In genomic region chr1:195766709-195767108, GRCh38 we compare ENCODE assay signal across 25 cellular contexts.
A peak's percentile ranks its signal among the peaks of the same experiment; 100 is the strongest.
DNase-seq lines count a peak whose midpoint lies in the region; ATAC-seq, FAIRE-seq and TF ChIP-seq lines count a peak whose summit lies in the region.
"Had no signal": no experiment of that assay in that cellular context is flagged by ENCODE, and none has a peak within 500 bp of the region (broad histone marks: within the 10 kb centered on the region; RNA-seq: fewer than 3 reads in every experiment).

No MANE protein-coding gene starts in this region.

- peaks cover 0 to 5% of the 10 kb centered on the region in 2 experiments; a peak in 2 of 5 replicates for H3K4me1 ChIP-seq in K562 (replicated peaks in 1 of 2; ENCODE audit: control insufficient read depth in 2 of 2, insufficient read depth in 2 of 2, low read length in 2 of 2)
- no peaks in the 10 kb centered on the region for H3K4me1 ChIP-seq in lower lobe of right lung
- H3K4me1 ChIP-seq: ascending aorta, colonic mucosa, transverse colon had no signal

- CTCF ChIA-PET in K562 (lab: Yijun Ruan, JAX; ENCODE audit: low intra/inter-chr PET ratio), result no interaction called here

- H3K79me2 ChIP-seq in K562 (ENCODE audit: control insufficient read depth, insufficient read depth, low read length), result no peaks in the 10 kb centered on the region

- TF ChIP-seq POLR2A in K562 (conservative IDR thresholded peaks at IDR 0.05), result no peak

- H3K27me3 Mint-ChIP-seq in stimulated activated memory B cell treated with anti-CD40 and anti-IgM and Interleukin-4, amounts not matched to agents 10 μg/mL and 1 μg/mL and 100 μg/mL, for 72 hours, result no peaks in the 10 kb centered on the region
- H3K27me3 Mint-ChIP-seq: activated CD8-positive, alpha-beta T cell treated with anti-CD3 and anti-CD28 coated beads for 36 hours; activated T-cell treated with anti-CD3 and anti-CD28 coated beads, Interleukin-2, amount 50 U/mL, for 24 hours; progenitor cell of endocrine pancreas; stimulated activated naive CD8-positive, alpha-beta T cell treated with anti-CD3 and anti-CD28 coated beads, Interleukin-15, amount 100 ng/mL, for 72 hours had no signal

- no peaks in the 10 kb centered on the region for H3K9me1 ChIP-seq in K562 (ENCODE audit: control insufficient read depth, insufficient read depth, low read length)

- ATAC-seq in K562, result no peak
- no peak for ATAC-seq in stimulated activated memory B cell treated with anti-CD40 and anti-IgM and Interleukin-4, amounts not matched to agents 10 μg/mL and 1 μg/mL and 100 μg/mL, for 72 hours
- no peak for ATAC-seq in lower lobe of right lung
- ATAC-seq: activated CD8-positive, alpha-beta T cell treated with anti-CD3 and anti-CD28 coated beads for 36 hours; stimulated activated naive CD8-positive, alpha-beta T cell treated with anti-CD3 and anti-CD28 coated beads, Interleukin-15, amount 100 ng/mL, for 72 hours had no signal

- no peak for TF ChIP-seq RAD21 in K562 (CRISPR knock-in tag; conservative IDR thresholded peaks at IDR 0.05 in 1 of 2, IDR thresholded peaks at IDR 0.05 in 1 of 2)

- TF ChIP-seq CTCF in K562 (IDR thresholded peaks at IDR 0.05 in 2 of 3, conservative IDR thresholded peaks at IDR 0.05 in 1 of 3; ENCODE audit: insufficient read depth in 2 of 3, low read depth in 1 of 3, low read length in 3 of 3) (no peak), lower lobe of right lung (IDR thresholded peaks at IDR 0.05) (no peak)

- no peak overlapping the region for H3K9ac ChIP-seq in K562 (ENCODE audit: insufficient read depth in 1 of 2, low read depth in 2 of 2, low read length in 2 of 2)
- H3K9ac ChIP-seq: BLaER1 treated with 17β-estradiol and CSF1 and Interleukin-3, amounts not matched to agents 10 nM and 100 nM had no signal

- H3K4me3 ChIP-seq in K562 (no peak overlapping the region), lower lobe of right lung (no peak overlapping the region)
- H3K4me3 ChIP-seq: ascending aorta; BLaER1 treated with 17β-estradiol and CSF1 and Interleukin-3, amounts not matched to agents 10 nM and 100 nM; colonic mucosa; skin epidermis; transverse colon had no signal

- no peak overlapping the region for H3K27ac Mint-ChIP-seq in stimulated activated memory B cell treated with anti-CD40 and anti-IgM and Interleukin-4, amounts not matched to agents 10 μg/mL and 1 μg/mL and 100 μg/mL, for 72 hours
- H3K27ac Mint-ChIP-seq: activated CD8-positive, alpha-beta T cell treated with anti-CD3 and anti-CD28 coated beads for 36 hours; activated T-cell treated with anti-CD3 and anti-CD28 coated beads, Interleukin-2, amount 50 U/mL, for 24 hours; progenitor cell of endocrine pancreas; stimulated activated naive CD8-positive, alpha-beta T cell treated with anti-CD3 and anti-CD28 coated beads, Interleukin-15, amount 100 ng/mL, for 72 hours had no signal

- H3K27ac ChIP-seq in K562 (ENCODE audit: extremely low read depth, low read depth, low read length) (no peak overlapping the region; the same call in 2 of the 3 replicates), lower lobe of right lung (no peak overlapping the region)
- H3K27ac ChIP-seq: ascending aorta; BLaER1 treated with 17β-estradiol and CSF1 and Interleukin-3, amounts not matched to agents 10 nM and 100 nM; colonic mucosa; skin epidermis; transverse colon had no signal

- H3K36me3 Mint-ChIP-seq in stimulated activated memory B cell treated with anti-CD40 and anti-IgM and Interleukin-4, amounts not matched to agents 10 μg/mL and 1 μg/mL and 100 μg/mL, for 72 hours, result no peaks in the 10 kb centered on the region

- H3K4me3 Mint-ChIP-seq in stimulated activated memory B cell treated with anti-CD40 and anti-IgM and Interleukin-4, amounts not matched to agents 10 μg/mL and 1 μg/mL and 100 μg/mL, for 72 hours, result no peak overlapping the region
- H3K4me3 Mint-ChIP-seq: activated CD8-positive, alpha-beta T cell treated with anti-CD3 and anti-CD28 coated beads for 36 hours; activated T-cell treated with anti-CD3 and anti-CD28 coated beads, Interleukin-2, amount 50 U/mL, for 24 hours; stimulated activated naive CD8-positive, alpha-beta T cell treated with anti-CD3 and anti-CD28 coated beads, Interleukin-15, amount 100 ng/mL, for 72 hours had no signal

- no peaks in the 10 kb centered on the region for H3K9me3 Mint-ChIP-seq in stimulated activated memory B cell treated with anti-CD40 and anti-IgM and Interleukin-4, amounts not matched to agents 10 μg/mL and 1 μg/mL and 100 μg/mL, for 72 hours
- H3K9me3 Mint-ChIP-seq: activated T-cell treated with anti-CD3 and anti-CD28 coated beads, Interleukin-2, amount 50 U/mL, for 24 hours had no signal

- no TSS peak for BruUV-seq in K562 (replicated peaks; lab: Mats Ljungman, UMichigan)

- DNase-seq in GM03348 (ENCODE audit: low spot score) (peak; percentile 35), NCI-H460 (ENCODE audit: extremely low read depth, low read depth) (peak; percentile 30), K562 (ENCODE audit: extremely low read depth in 1 of 4, low spot score in 3 of 4) (peak in 1 of 4 experiments; percentile 20), renal cortical epithelial cell (ENCODE audit: low read depth) (peak; percentile 22), NCI-H226 (no peak), lower lobe of right lung (no peak)
- DNase-seq: activated CD4-positive, CD25-positive, alpha-beta regulatory T cell; activated CD8-positive, alpha-beta T cell treated with anti-CD3 and anti-CD28 coated beads for 36 hours; activated naive CD4-positive, alpha-beta T cell treated with Interleukin-2 at 50 U/mL for 16 hours; activated T-cell treated with anti-CD3 and anti-CD28 coated beads, Interleukin-2, amount 50 U/mL, for 24 hours; colonic mucosa; GF-D8; KBM-7; midbrain; NCI-H1105 treated with DMSO at 0.1 percent for 48 hours; NCI-H748 treated with DMSO at 0.1 percent for 48 hours; stimulated activated naive CD8-positive, alpha-beta T cell treated with anti-CD3 and anti-CD28 coated beads, Interleukin-15, amount 100 ng/mL, for 72 hours; transverse colon had no signal

- no peaks in the 10 kb centered on the region for H4K20me1 ChIP-seq in K562 (replicated peaks; ENCODE audit: control insufficient read depth, insufficient read depth, low read length)
- H4K20me1 ChIP-seq: BLaER1 treated with 17β-estradiol and CSF1 and Interleukin-3, amounts not matched to agents 10 nM and 100 nM had no signal

- FAIRE-seq in K562 (lab: Jason Lieb, UNC), result no peak
- FAIRE-seq: frontal cortex, GM12891 had no signal

- no peak overlapping the region for H3K4me2 ChIP-seq in K562 (ENCODE audit: insufficient read depth, low read length)
- H3K4me2 ChIP-seq: BLaER1 treated with 17β-estradiol and CSF1 and Interleukin-3, amounts not matched to agents 10 nM and 100 nM had no signal

- H3K4me1 Mint-ChIP-seq in stimulated activated memory B cell treated with anti-CD40 and anti-IgM and Interleukin-4, amounts not matched to agents 10 μg/mL and 1 μg/mL and 100 μg/mL, for 72 hours, result no peaks in the 10 kb centered on the region
- H3K4me1 Mint-ChIP-seq: stimulated activated naive CD8-positive, alpha-beta T cell treated with anti-CD3 and anti-CD28 coated beads, Interleukin-15, amount 100 ng/mL, for 72 hours had no signal

- TF ChIP-seq EP300 in K562 (IDR thresholded peaks at IDR 0.05; ENCODE audit: low read length), result no peak

- in situ Hi-C loops in K562 (cut with MboI), result no loop called here

- no peaks in the 10 kb centered on the region for H3K9me3 ChIP-seq in K562 (replicated peaks; ENCODE audit: control insufficient read depth, insufficient read depth, low read depth, low read length)
- no peaks in the 10 kb centered on the region for H3K9me3 ChIP-seq in lower lobe of right lung
- H3K9me3 ChIP-seq: ascending aorta; BLaER1 treated with 17β-estradiol and CSF1 and Interleukin-3, amounts not matched to agents 10 nM and 100 nM; colonic mucosa; transverse colon had no signal

- POLR2A ChIA-PET in K562 (lab: Yijun Ruan, JAX), result no interaction called here

- no peaks in the 10 kb centered on the region for H3K27me3 ChIP-seq in K562 (ENCODE audit: control insufficient read depth in 2 of 2, insufficient read depth in 2 of 2, low read length in 2 of 2)
- no peaks in the 10 kb centered on the region for H3K27me3 ChIP-seq in lower lobe of right lung (ENCODE audit: low read depth)
- H3K27me3 ChIP-seq: ascending aorta; BLaER1 treated with 17β-estradiol and CSF1 and Interleukin-3, amounts not matched to agents 10 nM and 100 nM; colonic mucosa; transverse colon had no signal

- H3K36me3 ChIP-seq in K562 (ENCODE audit: control insufficient read depth, insufficient read depth, low read length) (no peaks in the 10 kb centered on the region), lower lobe of right lung (no peaks in the 10 kb centered on the region)
- H3K36me3 ChIP-seq: ascending aorta; BLaER1 treated with 17β-estradiol and CSF1 and Interleukin-3, amounts not matched to agents 10 nM and 100 nM; colonic mucosa; transverse colon had no signal

- no peak overlapping the region for H2AFZ ChIP-seq in K562 (ENCODE audit: low read depth, low read length)

- intact Hi-C loops in K562 (cut with micrococcal nuclease) (no loop called here), lower lobe of right lung (cut with DNase I) (no loop called here)

TF ChIP-seq in K562, 482 proteins besides CTCF, POLR2A, EP300 and RAD21 (continues in another document):
- TF ChIP-seq ZNF695 (CRISPR knock-in tag; IDR thresholded peaks at IDR 0.05) (no peak), SMAD2 (IDR thresholded peaks at IDR 0.05; ENCODE audit: low read depth, low read length) (no peak), RCOR1 (IDR thresholded peaks at IDR 0.05; ENCODE audit: borderline replicate concordance in 1 of 2, low read depth in 2 of 2, low read length in 2 of 2) (no peak), EWSR1 (IDR thresholded peaks at IDR 0.05; ENCODE audit: borderline replicate concordance, low read depth, partially characterized antibody) (no peak), ZNF324 (CRISPR knock-in tag; IDR thresholded peaks at IDR 0.05) (no peak), GTF2A2 (tag; IDR thresholded peaks at IDR 0.05) (no peak), ESRRB (CRISPR knock-in tag; IDR thresholded peaks at IDR 0.05; ENCODE audit: borderline replicate concordance) (no peak), KHSRP (IDR thresholded peaks at IDR 0.05) (no peak), HDGF (IDR thresholded peaks at IDR 0.05) (no peak), FOSL1 (tag; conservative IDR thresholded peaks at IDR 0.05) (peak; percentile 85), POLR2AphosphoS2 (IDR thresholded peaks at IDR 0.05; ENCODE audit: low read length) (no peak), SUPT5H (IDR thresholded peaks at IDR 0.05) (no peak), ARID1B (IDR thresholded peaks at IDR 0.05) (peak; percentile 11; the same call in 1 of the 2 replicates), CREM (IDR thresholded peaks at IDR 0.05; ENCODE audit: low read depth) (no peak), SMARCA5 (IDR thresholded peaks at IDR 0.05) (no peak), ZNF165 (CRISPR knock-in tag; IDR thresholded peaks at IDR 0.05; ENCODE audit: borderline replicate concordance) (no peak), MAFG (tag; conservative IDR thresholded peaks at IDR 0.05) (peak; percentile 77)

Comparison
In these comparisons a context has a peak if more than half of its experiments do, and no peak if none do; other contexts are left out.
1. DNase-seq: peak in GM03348 (single experiment), NCI-H460 (single experiment) and renal cortical epithelial cell (single experiment); none in NCI-H226 (single experiment) and lower lobe of right lung (single experiment).